In the genomic region with DNA sequence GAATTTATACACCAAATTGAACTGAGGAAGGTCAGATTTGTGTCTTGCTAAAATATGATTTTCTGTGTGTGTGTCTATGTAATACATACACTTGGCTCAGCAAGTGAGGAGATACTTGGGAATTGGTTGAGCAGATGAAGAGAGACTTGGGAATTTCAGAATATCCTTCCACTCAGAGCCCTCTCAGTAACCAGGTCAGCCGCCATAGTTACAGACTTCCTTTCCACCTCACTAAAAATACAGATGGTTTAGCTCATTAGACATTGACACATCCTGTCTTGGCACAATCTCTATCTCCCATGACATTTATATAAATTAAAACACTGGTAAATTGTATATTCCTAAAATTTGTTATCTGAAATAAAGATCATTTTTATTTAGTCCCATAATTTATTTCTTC, we compare ENCODE assay signal across 31 cellular contexts. TPM values are rescaled to one million over a fixed set of nuclear protein-coding genes. Genes with fewer than 3 reads are reported as not detected.
"Had no signal": no experiment of that assay in that cellular context is flagged by ENCODE, and none has a peak within 500 bp of the region (broad histone marks: within the 10 kb centered on the region; RNA-seq: fewer than 3 reads in every experiment).

No MANE protein-coding gene starts in this region.

- H3K36me3 Mint-ChIP-seq: activated CD8-positive, alpha-beta memory T cell treated with anti-CD3 and anti-CD28 coated beads, Interleukin-2, amount 10 ng/mL, durations not matched to agents 7 days and 5 days; activated naive CD4-positive, alpha-beta T cell treated with anti-CD3 and anti-CD28 coated beads, Interleukin-2, amount 50 U/mL, for 24 hours had no signal

- H3K9me3 Mint-ChIP-seq: activated T-helper 1 cell treated with anti-CD3 and anti-CD28 coated beads, Interleukin-12 subunit alpha, Interleukin-12 subunit beta, Interleukin-2, Interleukin-4 antibody, amounts not matched to agents 30 ng/mL and 10 ng/mL and 1 ng/mL, durations not matched to agents 14 hours and 24 hours and 36 hours had no signal

- H3K27ac ChIP-seq: body of pancreas, Peyer's patch, RWPE1, SJSA1 had no signal

- H3K36me3 ChIP-seq: MG63, Peyer's patch, SJSA1 had no signal

- H3K4me3 Mint-ChIP-seq: activated B cell treated with CpG ODN at 0.5 μM for 24 hours; activated CD4-positive, alpha-beta T cell treated with anti-CD3 and anti-CD28 coated beads, Interleukin-2, amount 10 ng/mL, durations not matched to agents 24 days and 14 days; activated CD8-positive, alpha-beta memory T cell treated with anti-CD3 and anti-CD28 coated beads, Interleukin-2, amount 10 ng/mL, durations not matched to agents 7 days and 5 days; activated naive CD4-positive, alpha-beta T cell treated with anti-CD3 and anti-CD28 coated beads, Interleukin-2, amount 50 U/mL, for 24 hours; activated T-cell treated with anti-CD3 and anti-CD28 coated beads, Interleukin-2, amount 50 U/mL, for 24 hours; activated T-helper 1 cell treated with anti-CD3 and anti-CD28 coated beads, Interleukin-12 subunit alpha, Interleukin-12 subunit beta, Interleukin-2, Interleukin-4 antibody, amounts not matched to agents 30 ng/mL and 10 ng/mL and 1 ng/mL, durations not matched to agents 14 hours and 24 hours and 36 hours; T-helper 17 cell had no signal

- H3K4me3 ChIP-seq: body of pancreas, MG63, Peyer's patch, SJSA1 had no signal

- H3K9me3 ChIP-seq: body of pancreas, MG63, Peyer's patch, SJSA1 had no signal

- FAIRE-seq: bronchial epithelial cell had no signal

- H3K27ac Mint-ChIP-seq: activated B cell treated with CpG ODN at 0.5 μM for 24 hours; activated CD4-positive, alpha-beta T cell treated with anti-CD3 and anti-CD28 coated beads, Interleukin-2, amount 10 ng/mL, durations not matched to agents 24 days and 14 days; activated CD8-positive, alpha-beta memory T cell treated with anti-CD3 and anti-CD28 coated beads, Interleukin-2, amount 10 ng/mL, durations not matched to agents 7 days and 5 days; activated naive CD4-positive, alpha-beta T cell treated with anti-CD3 and anti-CD28 coated beads, Interleukin-2, amount 50 U/mL, for 24 hours; activated T-cell treated with anti-CD3 and anti-CD28 coated beads, Interleukin-2, amount 50 U/mL, for 24 hours; activated T-helper 1 cell treated with anti-CD3 and anti-CD28 coated beads, Interleukin-12 subunit alpha, Interleukin-12 subunit beta, Interleukin-2, Interleukin-4 antibody, amounts not matched to agents 30 ng/mL and 10 ng/mL and 1 ng/mL, durations not matched to agents 14 hours and 24 hours and 36 hours; T-helper 17 cell had no signal

- H3K27me3 Mint-ChIP-seq: activated B cell treated with CpG ODN at 0.5 μM for 24 hours; activated CD4-positive, alpha-beta T cell treated with anti-CD3 and anti-CD28 coated beads, Interleukin-2, amount 10 ng/mL, durations not matched to agents 24 days and 14 days; activated CD8-positive, alpha-beta memory T cell treated with anti-CD3 and anti-CD28 coated beads, Interleukin-2, amount 10 ng/mL, durations not matched to agents 7 days and 5 days; activated naive CD4-positive, alpha-beta T cell treated with anti-CD3 and anti-CD28 coated beads, Interleukin-2, amount 50 U/mL, for 24 hours; activated T-cell treated with anti-CD3 and anti-CD28 coated beads, Interleukin-2, amount 50 U/mL, for 24 hours; T-helper 17 cell had no signal

- H3K27me3 ChIP-seq: body of pancreas, MG63, Peyer's patch, SJSA1 had no signal

- DNase-seq: activated B cell treated with CpG ODN at 0.5 μM for 24 hours; activated CD4-positive, alpha-beta T cell treated with anti-CD3 and anti-CD28 coated beads for 1 hour; activated CD4-positive, alpha-beta T cell treated with anti-CD3 and anti-CD28 coated beads, Interleukin-2, amount 10 ng/mL, durations not matched to agents 24 days and 14 days; activated CD4-positive, alpha-beta T cell treated with anti-CD3 and anti-CD28 coated beads, Interleukin-2, amount 50 U/mL, for 48 hours; activated CD8-positive, alpha-beta memory T cell treated with anti-CD3 and anti-CD28 coated beads, Interleukin-2, amount 10 ng/mL, durations not matched to agents 7 days and 5 days; activated effector memory CD4-positive, alpha-beta T cell treated with Interleukin-2 at 50 U/mL for 16 hours; activated naive CD4-positive, alpha-beta T cell; activated T-cell treated with anti-CD3 and anti-CD28 coated beads, Interleukin-2, amount 50 U/mL, for 24 hours; aorta; body of pancreas; central memory CD4-positive, alpha-beta T cell; MG63; MV-4-11; NCI-H1092 treated with DMSO at 0.1 percent for 48 hours; NCI-H1417 treated with DMSO at 0.1 percent for 48 hours; NCI-H1694; NCI-H2029; NCI-H2107; NCI-H2227 treated with DMSO at 0.1 percent for 48 hours; NCI-H446 treated with DMSO at 0.1 percent for 48 hours; NCI-H524 treated with DMSO at 0.1 percent for 48 hours; NCI-H774; Peyer's patch; Right ventricle myocardium superior; T-helper 17 cell; T-helper 9 cell had no signal

- H3K4me1 Mint-ChIP-seq: activated B cell treated with CpG ODN at 0.5 μM for 24 hours; activated CD4-positive, alpha-beta T cell treated with anti-CD3 and anti-CD28 coated beads, Interleukin-2, amount 10 ng/mL, durations not matched to agents 24 days and 14 days; activated CD8-positive, alpha-beta memory T cell treated with anti-CD3 and anti-CD28 coated beads, Interleukin-2, amount 10 ng/mL, durations not matched to agents 7 days and 5 days; activated naive CD4-positive, alpha-beta T cell treated with anti-CD3 and anti-CD28 coated beads, Interleukin-2, amount 50 U/mL, for 24 hours; T-helper 17 cell had no signal

- H3K4me1 ChIP-seq: body of pancreas, Peyer's patch, SJSA1 had no signal

RNA-seq across cellular contexts. Expression of gene PIK3C2G, which starts 15.9 kb away (rescaled TPM):
- total RNA-seq: activated B cell treated with CpG ODN at 0.5 μM for 24 hours; activated CD4-positive, alpha-beta T cell treated with anti-CD3 and anti-CD28 coated beads, Interleukin-2, amount 10 ng/mL, durations not matched to agents 24 days and 14 days; activated CD8-positive, alpha-beta memory T cell treated with anti-CD3 and anti-CD28 coated beads, Interleukin-2, amount 10 ng/mL, durations not matched to agents 7 days and 5 days; activated T-helper 1 cell treated with anti-CD3 and anti-CD28 coated beads, Interleukin-12 subunit alpha, Interleukin-12 subunit beta, Interleukin-2, Interleukin-4 antibody, amounts not matched to agents 30 ng/mL and 10 ng/mL and 1 ng/mL, durations not matched to agents 14 hours and 24 hours and 36 hours; Right ventricle myocardium superior; SJSA1; T-helper 17 cell had no signal
